In the genomic region with DNA sequence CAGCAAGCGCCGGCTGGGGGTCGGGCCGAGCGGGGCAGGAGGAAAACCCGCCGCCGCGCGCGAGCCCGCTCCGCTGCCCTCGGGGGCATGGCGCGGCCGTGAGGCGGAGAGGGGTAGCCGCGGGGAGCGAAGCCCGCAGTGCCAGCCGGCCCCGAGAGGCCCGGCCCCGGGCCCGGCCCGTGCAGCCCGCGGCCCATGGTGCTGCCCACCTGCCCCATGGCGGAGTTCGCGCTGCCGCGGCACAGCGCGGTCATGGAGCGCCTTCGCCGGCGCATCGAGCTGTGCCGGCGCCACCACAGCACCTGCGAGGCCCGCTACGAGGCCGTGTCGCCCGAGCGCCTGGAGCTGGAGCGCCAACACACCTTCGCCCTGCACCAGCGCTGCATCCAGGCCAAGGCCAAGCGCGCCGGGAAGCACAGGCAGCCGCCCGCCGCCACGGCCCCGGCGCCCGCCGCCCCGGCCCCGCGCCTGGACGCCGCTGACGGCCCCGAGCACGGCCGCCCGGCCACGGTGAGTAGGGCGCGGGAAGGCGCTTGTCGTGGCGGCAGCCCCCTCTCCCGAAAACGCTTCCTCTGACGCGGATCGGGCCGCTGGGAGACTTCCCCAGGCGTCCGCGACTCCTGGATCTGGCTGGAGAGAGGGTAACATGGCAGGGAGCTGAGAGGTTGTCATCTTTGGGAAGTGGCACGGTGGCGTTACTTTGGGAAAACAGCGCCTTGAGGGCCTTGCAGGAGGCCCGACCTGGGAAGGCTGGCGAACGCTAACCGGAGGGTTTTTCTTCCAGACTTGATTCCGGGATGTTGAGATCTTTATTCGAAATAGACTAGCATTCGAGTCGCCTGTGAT, we compare ENCODE assay signal across 9 cellular contexts. TPM values are rescaled to one million over a fixed set of nuclear protein-coding genes. Genes with fewer than 3 reads are reported as not detected.
DNase-seq lines count a peak whose midpoint lies in the region; ATAC-seq and TF ChIP-seq lines count a peak whose summit lies in the region.
"Had no signal": no experiment of that assay in that cellular context is flagged by ENCODE, and none has a peak within 500 bp of the region (broad histone marks: within the 10 kb centered on the region; RNA-seq: fewer than 3 reads in every experiment).

No MANE protein-coding gene starts in this region.

- peak overlapping the region; percentile 78 for H3K4me3 ChIP-seq in choroid plexus epithelial cell (ENCODE audit: low read depth, low read length)

- no peak for TF ChIP-seq CTCF in choroid plexus epithelial cell (conservative IDR thresholded peaks at IDR 0.05; ENCODE audit: low read depth, low read length)

- DNase-seq in DMS53 (lab: John Stamatoyannopoulos, UW): peak; percentile 72
- peak; percentile 3 for DNase-seq in T-helper 22 cell (ENCODE audit: low read depth)
- DNase-seq in choroid plexus epithelial cell (ENCODE audit: low read depth): peak; percentile 43
- peak; percentile 65 for DNase-seq in left lobe of liver (ENCODE audit: low spot score)
- peak; percentile 41 to 54 for DNase-seq in stimulated activated CD4-positive, alpha-beta T cell treated with anti-CD3 and anti-CD28 coated beads, Interleukin-2, amount 100 ng/mL, for 24 hours
- no peak for DNase-seq in SKM-1 treated with dmso at 0.1 percent for 144 hours (lab: John Stamatoyannopoulos, UW; ENCODE audit: unreplicated experiment)

- peak; percentile 22 for ATAC-seq in GM19463 (IDR thresholded peaks at IDR 0.05; ENCODE audit: unreplicated experiment)
- peak; percentile 2 for ATAC-seq in HG03558 (IDR thresholded peaks at IDR 0.05; ENCODE audit: extremely low read depth, unreplicated experiment)
- ATAC-seq in left lobe of liver: peak; percentile 60

RNA-seq across cellular contexts. Expression of a gene that starts 0.5 kb away (rescaled TPM):
- total RNA-seq in left lobe of liver: 7.3 TPM

RNA-seq across cellular contexts. Expression of a gene that starts 34.4 kb away (rescaled TPM):
- 501 TPM for total RNA-seq in left lobe of liver

RNA-seq across cellular contexts. Expression of a gene that starts 52.3 kb away (rescaled TPM):
- total RNA-seq in left lobe of liver: not detected
- total RNA-seq: glomerular endothelial cell had no signal

Comparison
In these comparisons a context has a peak if more than half of its experiments do, and no peak if none do; other contexts are left out.
1. ATAC-seq: peak in every context shown above with its lines; median percentile 60 in left lobe of liver; 22 in GM19463; 2 in HG03558.